In genomic region chr2:3542107-3542506, GRCh38 we compare ENCODE assay signal across 29 cellular contexts. TPM values are rescaled to one million over a fixed set of nuclear protein-coding genes. Genes with fewer than 3 reads are reported as not detected.
"Had no signal": no experiment of that assay in that cellular context is flagged by ENCODE, and none has a peak within 500 bp of the region (broad histone marks: within the 10 kb centered on the region; RNA-seq: fewer than 3 reads in every experiment).

No MANE protein-coding gene starts in this region.

- ATAC-seq: activated CD8-positive, alpha-beta T cell treated with anti-CD3 and anti-CD28 coated beads for 36 hours; body of pancreas had no signal

- H3K27me3 Mint-ChIP-seq: activated CD8-positive, alpha-beta T cell treated with anti-CD3 and anti-CD28 coated beads for 36 hours had no signal

- H3K9me2 ChIP-seq: SK-N-SH had no signal

- H3K9me3 ChIP-seq: ascending aorta, body of pancreas, MG63, SJCRH30, SK-N-SH had no signal

- FAIRE-seq: bronchial epithelial cell had no signal

- H3K9ac ChIP-seq: SK-N-SH had no signal

- H3K4me3 Mint-ChIP-seq: activated CD8-positive, alpha-beta T cell treated with anti-CD3 and anti-CD28 coated beads for 36 hours; activated T-helper 1 cell treated with anti-CD3 and anti-CD28 coated beads, Interleukin-12 subunit alpha, Interleukin-12 subunit beta, Interleukin-2, Interleukin-4 antibody, amounts not matched to agents 30 ng/mL and 10 ng/mL and 1 ng/mL, durations not matched to agents 14 hours and 24 hours and 36 hours had no signal

- H3K27ac ChIP-seq: ascending aorta, body of pancreas, RWPE1, SJCRH30, VCaP had no signal

- H3K27me3 ChIP-seq: ascending aorta, body of pancreas, MG63, SJCRH30 had no signal

- H3K4me3 ChIP-seq: ascending aorta, body of pancreas, MG63, SJCRH30 had no signal

- H3K4me2 ChIP-seq: SK-N-SH had no signal

- H3K27ac Mint-ChIP-seq: activated CD8-positive, alpha-beta T cell treated with anti-CD3 and anti-CD28 coated beads for 36 hours; activated T-helper 1 cell treated with anti-CD3 and anti-CD28 coated beads, Interleukin-12 subunit alpha, Interleukin-12 subunit beta, Interleukin-2, Interleukin-4 antibody, amounts not matched to agents 30 ng/mL and 10 ng/mL and 1 ng/mL, durations not matched to agents 14 hours and 24 hours and 36 hours had no signal

- DNase-seq: activated CD4-positive, CD25-positive, alpha-beta regulatory T cell; activated CD8-positive, alpha-beta memory T cell treated with anti-CD3 and anti-CD28 coated beads, Interleukin-2, amount 50 U/mL, for 4 hours; activated CD8-positive, alpha-beta T cell treated with anti-CD3 and anti-CD28 coated beads for 36 hours; activated effector memory CD4-positive, alpha-beta T cell treated with Interleukin-2 at 50 U/mL for 16 hours; activated naive CD4-positive, alpha-beta T cell; amniotic stem cell; body of pancreas; central memory CD4-positive, alpha-beta T cell; MG63; MV-4-11; NCI-H1092 treated with DMSO at 0.1 percent for 48 hours; NCI-H1417 treated with DMSO at 0.1 percent for 48 hours; NCI-H1694; NCI-H2029; NCI-H2107; NCI-H2171 treated with DMSO at 0.1 percent for 48 hours; NCI-H226; NCI-H510A; NCI-H526 treated with DMSO at 0.1 percent for 48 hours; NCI-H82; Right ventricle myocardium superior; SJCRH30; SK-N-SH; T-helper 1 cell had no signal

- H3K4me1 ChIP-seq: body of pancreas, SJCRH30 had no signal

- H3K9me3 Mint-ChIP-seq: activated CD8-positive, alpha-beta T cell treated with anti-CD3 and anti-CD28 coated beads for 36 hours; activated T-helper 1 cell treated with anti-CD3 and anti-CD28 coated beads, Interleukin-12 subunit alpha, Interleukin-12 subunit beta, Interleukin-2, Interleukin-4 antibody, amounts not matched to agents 30 ng/mL and 10 ng/mL and 1 ng/mL, durations not matched to agents 14 hours and 24 hours and 36 hours had no signal

RNA-seq across cellular contexts. Expression of gene COLEC11, which starts 52.8 kb away (rescaled TPM):
- total RNA-seq: activated T-helper 1 cell treated with anti-CD3 and anti-CD28 coated beads, Interleukin-12 subunit alpha, Interleukin-12 subunit beta, Interleukin-2, Interleukin-4 antibody, amounts not matched to agents 30 ng/mL and 10 ng/mL and 1 ng/mL, durations not matched to agents 14 hours and 24 hours and 36 hours had no signal
